ENCODE assay signal across 8 cellular contexts in the genomic region with DNA sequence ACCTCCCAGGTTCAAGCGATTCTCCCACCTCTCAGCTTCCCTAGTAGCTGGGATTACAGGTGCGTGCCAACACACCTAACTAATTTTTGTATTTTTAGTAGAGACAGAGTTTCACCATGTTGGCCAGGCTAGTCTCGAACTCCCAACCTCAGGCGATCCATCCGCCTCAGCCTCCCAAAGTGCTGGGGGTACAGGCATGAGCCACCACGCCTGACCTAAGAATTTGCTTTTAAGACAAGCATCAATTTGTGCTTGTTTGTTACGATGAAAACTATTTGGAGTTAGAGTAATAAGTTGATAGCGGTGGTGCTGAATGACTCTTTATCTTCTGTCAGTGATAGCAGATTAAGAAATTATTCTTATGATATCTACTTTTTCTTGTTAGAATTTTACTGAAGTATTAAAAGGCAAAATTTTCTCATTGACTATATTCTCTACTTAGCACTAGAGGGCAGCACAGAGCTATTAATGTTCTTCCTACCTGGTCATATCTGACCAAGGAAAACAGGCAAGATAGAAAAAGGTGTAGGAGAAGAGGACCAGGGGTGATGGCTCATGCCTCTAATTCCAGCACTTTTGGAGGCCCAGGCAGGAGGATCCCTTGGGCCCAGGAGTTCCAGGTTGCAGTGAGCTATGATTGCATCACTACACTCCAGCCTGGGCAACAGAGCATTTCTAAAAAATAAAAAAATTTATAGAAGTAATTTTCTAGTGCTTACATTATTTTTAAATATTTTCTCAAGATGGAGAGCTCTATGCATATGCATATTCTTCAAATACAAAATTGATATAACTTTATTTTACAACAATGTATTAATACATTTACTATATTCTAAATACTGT. TPM values are rescaled to one million over a fixed set of nuclear protein-coding genes. Genes with fewer than 3 reads are reported as not detected.
A peak's percentile ranks its signal among the peaks of the same experiment; 100 is the strongest.
DNase-seq lines count a peak whose midpoint lies in the region; ATAC-seq and TF ChIP-seq lines count a peak whose summit lies in the region.

No MANE protein-coding gene starts in this region.

- no peak overlapping the region for H3K4me2 ChIP-seq in neuronal stem cell (ENCODE audit: insufficient read depth, low read length, poor library complexity, severe bottlenecking)

- no peaks in the 10 kb centered on the region for H3K9me3 Mint-ChIP-seq in activated CD4-positive, alpha-beta memory T cell treated with anti-CD3 and anti-CD28 coated beads, Interleukin-2, amount 10 ng/mL, durations not matched to agents 7 days and 5 days

- POLR2A ChIA-PET in activated CD4-positive, alpha-beta memory T cell treated with anti-CD3 and anti-CD28 coated beads, Interleukin-2, amount 10 ng/mL, durations not matched to agents 7 days and 5 days (lab: Charles Lee): interaction anchor here (1.3 kb wide), 1 partner anchor 25 kb away, joined by 5 read pairs; no protein-coding TSS in a partner anchor

- H3K27me3 Mint-ChIP-seq in activated CD4-positive, alpha-beta memory T cell treated with anti-CD3 and anti-CD28 coated beads, Interleukin-2, amount 10 ng/mL, durations not matched to agents 7 days and 5 days: no peaks in the 10 kb centered on the region

- no peak for TF ChIP-seq POLR2A in esophagus muscularis mucosa (IDR thresholded peaks at IDR 0.05; ENCODE audit: low read depth)

- H4K8ac ChIP-seq in neuronal stem cell (ENCODE audit: low read depth, low read length): no peak overlapping the region

- H3K27ac ChIP-seq in esophagus muscularis mucosa (replicated peaks in 1 of 4) (no peak overlapping the region), neuronal stem cell (replicated peaks; ENCODE audit: low read length) (no peak overlapping the region)

- no peak overlapping the region for H3K4me3 Mint-ChIP-seq in activated CD4-positive, alpha-beta memory T cell treated with anti-CD3 and anti-CD28 coated beads, Interleukin-2, amount 10 ng/mL, durations not matched to agents 7 days and 5 days

- H3K27me3 ChIP-seq in esophagus muscularis mucosa (no peaks in the 10 kb centered on the region), neuronal stem cell (ENCODE audit: control insufficient read depth in 3 of 3, insufficient read depth in 3 of 3, low read depth in 1 of 3, low read length in 3 of 3) (no peaks in the 10 kb centered on the region)

- H3K14ac ChIP-seq in neuronal stem cell (ENCODE audit: low read length): no peak overlapping the region

- peak; percentile 78 for DNase-seq in DMS53 (lab: John Stamatoyannopoulos, UW)
- peak; percentile 63 for DNase-seq in NCI-H1092 treated with DMSO at 0.1 percent for 48 hours (lab: John Stamatoyannopoulos, UW)
- peak; percentile 70 for DNase-seq in SK-N-DZ (ENCODE audit: low spot score)
- no peak for DNase-seq in esophagus muscularis mucosa (ENCODE audit: extremely low spot score)
- DNase-seq in neuronal stem cell (ENCODE audit: low spot score): peak; percentile 14
- DNase-seq in activated CD4-positive, alpha-beta memory T cell treated with anti-CD3 and anti-CD28 coated beads, Interleukin-2, amount 10 ng/mL, durations not matched to agents 7 days and 5 days: no peak

- peaks cover 0 to 24% (median 0%) of the 10 kb centered on the region in 4 donors for H3K36me3 ChIP-seq in esophagus muscularis mucosa
- H3K36me3 ChIP-seq in neuronal stem cell (replicated peaks in 1 of 2; ENCODE audit: control insufficient read depth in 2 of 2, insufficient read depth in 2 of 2, low read length in 2 of 2): peaks cover 0 to 27% of the 10 kb centered on the region in 2 donors

- no peak overlapping the region for H2AK5ac ChIP-seq in neuronal stem cell (ENCODE audit: low read depth, low read length)

- no peaks in the 10 kb centered on the region for H3K79me1 ChIP-seq in neuronal stem cell (ENCODE audit: low read depth, low read length)

- H3K9ac ChIP-seq in neuronal stem cell (ENCODE audit: low read depth, low read length, poor library complexity): no peak overlapping the region

- CTCF ChIA-PET in activated CD4-positive, alpha-beta memory T cell treated with anti-CD3 and anti-CD28 coated beads, Interleukin-2, amount 10 ng/mL, durations not matched to agents 7 days and 5 days (lab: Charles Lee): interaction anchor here (0.7 to 7.6 kb wide), 26 partner anchors 8 to 521 kb away, joined by 3 to 76 read pairs (median 5); no protein-coding TSS in a partner anchor

- no peak overlapping the region for H3K4ac ChIP-seq in neuronal stem cell (ENCODE audit: low read length)

- intact Hi-C loops in esophagus muscularis mucosa (cut with DNase I): loop anchor here (5.0 to 10.0 kb wide), 2 partner anchors 252 to 354 kb away; no protein-coding TSS in a partner anchor

- H3K9me3 ChIP-seq in esophagus muscularis mucosa (no peaks in the 10 kb centered on the region), neuronal stem cell (replicated peaks in 1 of 2; ENCODE audit: control insufficient read depth in 2 of 2, insufficient read depth in 1 of 2, low read depth in 1 of 2, low read length in 2 of 2) (no peaks in the 10 kb centered on the region)

- peak; percentile 55 to 64 (median 56) for TF ChIP-seq CTCF in esophagus muscularis mucosa (IDR thresholded peaks at IDR 0.05)

- H3K4me1 ChIP-seq in esophagus muscularis mucosa (peaks cover 0 to 5% (median 2%) of the 10 kb centered on the region in 4 donors), neuronal stem cell (ENCODE audit: control insufficient read depth in 2 of 2, insufficient read depth in 1 of 2, low read depth in 1 of 2, low read length in 2 of 2) (peaks cover 0 to 2% of the 10 kb centered on the region in 2 donors)

- H3K18ac ChIP-seq in neuronal stem cell (ENCODE audit: low read length): no peak overlapping the region

- H2BK12ac ChIP-seq in neuronal stem cell (ENCODE audit: low read length): no peak overlapping the region

- H3K27ac Mint-ChIP-seq in activated CD4-positive, alpha-beta memory T cell treated with anti-CD3 and anti-CD28 coated beads, Interleukin-2, amount 10 ng/mL, durations not matched to agents 7 days and 5 days: no peak overlapping the region

- H3K36me3 Mint-ChIP-seq in activated CD4-positive, alpha-beta memory T cell treated with anti-CD3 and anti-CD28 coated beads, Interleukin-2, amount 10 ng/mL, durations not matched to agents 7 days and 5 days (ENCODE audit: low read depth): no peaks in the 10 kb centered on the region

- H2AFZ ChIP-seq in neuronal stem cell (ENCODE audit: low read length): no peak overlapping the region

- no peak for TF ChIP-seq EP300 in esophagus muscularis mucosa (IDR thresholded peaks at IDR 0.05)

- H3K4me3 ChIP-seq in esophagus muscularis mucosa (no peak overlapping the region), neuronal stem cell (ENCODE audit: low read length in 2 of 2) (no peak overlapping the region)

- H2BK120ac ChIP-seq in neuronal stem cell (ENCODE audit: low read depth, low read length): no peak overlapping the region

- H4K91ac ChIP-seq in neuronal stem cell (ENCODE audit: low read depth, low read length, poor library complexity): no peak overlapping the region

- no peaks in the 10 kb centered on the region for H3K4me1 Mint-ChIP-seq in activated CD4-positive, alpha-beta memory T cell treated with anti-CD3 and anti-CD28 coated beads, Interleukin-2, amount 10 ng/mL, durations not matched to agents 7 days and 5 days

- H2BK15ac ChIP-seq in neuronal stem cell (ENCODE audit: low read length): no peak overlapping the region

- no peak overlapping the region for H2BK5ac ChIP-seq in neuronal stem cell (ENCODE audit: low read length)

- no peak overlapping the region for H3K23ac ChIP-seq in neuronal stem cell (ENCODE audit: low read depth, low read length, poor library complexity)

- 82% methylated on average over 8 of the region's 8 CpGs for WGBS in esophagus muscularis mucosa
- no CpG with 5 or more reads among the region's 8 CpGs for WGBS in neuronal stem cell (ENCODE audit: extremely low coverage in 2 of 2, insufficient read length in 2 of 2, insufficient replicate concordance in 1 of 2), 2 donors

- ATAC-seq in GM21447 (IDR thresholded peaks at IDR 0.05; ENCODE audit: unreplicated experiment): peak; percentile 81
- ATAC-seq in GM21367 (IDR thresholded peaks at IDR 0.05; ENCODE audit: unreplicated experiment): no peak

RNA-seq across cellular contexts. Expression of gene STXBP4, which starts 24.5 kb away (rescaled TPM):
- 40.3 and 47.1 TPM in 2 replicates for polyA plus RNA-seq in SK-N-DZ (2014; cell fraction: cytosol; rRNA removed)
- 36.8 and 43.5 TPM in 2 replicates for polyA plus RNA-seq in SK-N-DZ (2014; cell fraction: nucleus; rRNA removed)
- total RNA-seq in esophagus muscularis mucosa: 10 to 100 TPM; 15.4 to 22.6 (median 19.8) TPM
- polyA plus RNA-seq in neuronal stem cell (2013, experiment 1 of 2): 10.7 TPM
- polyA plus RNA-seq in neuronal stem cell (2013, experiment 2 of 2): 11.0 TPM
- total RNA-seq in activated CD4-positive, alpha-beta memory T cell treated with anti-CD3 and anti-CD28 coated beads, Interleukin-2, amount 10 ng/mL, durations not matched to agents 7 days and 5 days: 1 to 10 TPM; 4.7 to 6.6 TPM

RNA-seq across cellular contexts. Expression of gene COX11, which starts 24.6 kb away (rescaled TPM):
- 113 and 129 TPM in 2 replicates for polyA plus RNA-seq in SK-N-DZ (2014; cell fraction: cytosol; rRNA removed)
- polyA plus RNA-seq in SK-N-DZ (2014; cell fraction: nucleus; rRNA removed): 118 and 132 TPM in 2 replicates
- 10 to 100 TPM; 63.0 to 96.4 (median 79.8) TPM for total RNA-seq in esophagus muscularis mucosa
- polyA plus RNA-seq in neuronal stem cell (2013, experiment 1 of 2): 71.9 TPM
- polyA plus RNA-seq in neuronal stem cell (2013, experiment 2 of 2): 71.9 TPM
- 10 to 100 TPM; 49.1 to 50.7 TPM for total RNA-seq in activated CD4-positive, alpha-beta memory T cell treated with anti-CD3 and anti-CD28 coated beads, Interleukin-2, amount 10 ng/mL, durations not matched to agents 7 days and 5 days

Comparison
In these comparisons a context has a peak if more than half of its experiments do, and no peak if none do; other contexts are left out.
1. DNase-seq: peak in DMS53 (single experiment), NCI-H1092 treated with DMSO at 0.1 percent for 48 hours (single experiment), SK-N-DZ (single experiment) and neuronal stem cell (single experiment); none in esophagus muscularis mucosa (single experiment) and activated CD4-positive, alpha-beta memory T cell treated with anti-CD3 and anti-CD28 coated beads, Interleukin-2, amount 10 ng/mL, durations not matched to agents 7 days and 5 days (single experiment).